In the genomic region with DNA sequence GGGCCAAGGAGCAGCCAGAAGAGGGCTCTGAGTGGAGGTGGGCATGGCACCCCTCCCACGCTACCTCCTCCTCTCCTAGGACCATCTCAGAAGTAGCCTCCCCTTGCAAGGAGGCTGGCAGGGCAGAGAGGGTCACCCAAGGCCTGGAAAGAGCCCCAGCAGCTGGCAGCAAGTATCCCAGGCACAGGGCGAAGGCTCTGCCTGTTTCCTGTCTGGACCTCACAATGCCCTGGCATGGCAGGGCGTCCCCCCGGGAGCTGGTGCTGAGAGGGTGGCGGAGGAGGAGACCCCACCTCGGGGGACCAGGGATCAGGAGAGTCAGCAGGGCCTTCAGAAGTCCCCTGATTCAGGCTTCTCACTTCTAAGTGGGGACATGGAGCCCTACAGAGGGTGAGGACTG, we compare ENCODE assay signal across 33 cellular contexts.
"Had no signal": no experiment of that assay in that cellular context is flagged by ENCODE, and none has a peak within 500 bp of the region (broad histone marks: within the 10 kb centered on the region; RNA-seq: fewer than 3 reads in every experiment).

No MANE protein-coding gene starts in this region.

- DNase-seq: activated CD4-positive, alpha-beta T cell treated with anti-CD3 and anti-CD28 coated beads for 1 hour; activated CD4-positive, alpha-beta T cell treated with anti-CD3 and anti-CD28 coated beads for 48 hours; activated CD4-positive, alpha-beta T cell treated with anti-CD3 and anti-CD28 coated beads, Interleukin-2, amount 50 U/mL, for 4 hours; activated CD4-positive, CD25-positive, alpha-beta regulatory T cell; activated CD8-positive, alpha-beta T cell treated with anti-CD3 and anti-CD28 coated beads for 36 hours; activated effector memory CD4-positive, alpha-beta T cell treated with anti-CD3 and anti-CD28 coated beads, Interleukin-2, amount 50 U/mL, for 16 hours; activated naive CD4-positive, alpha-beta T cell; activated naive CD4-positive, alpha-beta T cell treated with anti-CD3 and anti-CD28 coated beads, Interleukin-2, amount 50 U/mL, for 16 hours; activated naive CD8-positive, alpha-beta T cell treated with anti-CD3 and anti-CD28 coated beads for 36 hours; activated T-cell treated with anti-CD3 and anti-CD28 coated beads, Interleukin-2, amount 50 U/mL, for 1 hour; activated T-cell treated with anti-CD3 and anti-CD28 coated beads, Interleukin-2, amount 50 U/mL, for 72 hours; amniotic stem cell; brain microvascular endothelial cell; KG1; MG63; NCI-H1048; NCI-H1436 treated with DMSO at 0.1 percent for 48 hours; NCI-H1694 treated with DMSO at 0.1 percent for 48 hours; NCI-H2029; NCI-H345; NCI-H510A; NCI-H526; NCI-H748 treated with DMSO at 0.1 percent for 48 hours; NK-92 treated with Interleukin-12 subunit alpha and Interleukin-12 subunit beta, amount 100 ng/mL, for 24 hours; PC-3; RPMI8226; SW 1271; T-helper 1 cell; T1000; WERI-Rb-1 had no signal

- H3K9me3 ChIP-seq: MG63, Peyer's patch had no signal

- ATAC-seq: activated CD8-positive, alpha-beta T cell treated with anti-CD3 and anti-CD28 coated beads for 36 hours; activated T-cell treated with anti-CD3 and anti-CD28 coated beads, Interleukin-2, amount 50 U/mL, for 72 hours; activated T-helper 17 cell treated with anti-CD3 and anti-CD28 coated beads, Interleukin-2, amount 50 U/mL, for 72 hours; PC-3; Right ventricle myocardium inferior had no signal

- H3K27me3 ChIP-seq: brain microvascular endothelial cell, MG63, Peyer's patch had no signal

- H3K36me3 ChIP-seq: brain microvascular endothelial cell, MG63, Peyer's patch, WERI-Rb-1 had no signal

- H3K4me3 ChIP-seq: MG63, Peyer's patch had no signal

- H3K27ac ChIP-seq: brain microvascular endothelial cell, Peyer's patch, WERI-Rb-1 had no signal
